10 cellular contexts compared by ENCODE assay signal in genomic region chr12:75944905-75945412, GRCh38.
A peak's percentile ranks its signal among the peaks of the same experiment; 100 is the strongest.
DNase-seq lines count a peak whose midpoint lies in the region; ATAC-seq and TF ChIP-seq lines count a peak whose summit lies in the region.
"Had no signal": no experiment of that assay in that cellular context is flagged by ENCODE, and none has a peak within 500 bp of the region (broad histone marks: within the 10 kb centered on the region; RNA-seq: fewer than 3 reads in every experiment).

No MANE protein-coding gene starts in this region.

- WGBS in esophagus squamous epithelium, 2 donors, result 51 to 59% methylated on average over 4 of the region's 4 CpGs
- 56% methylated on average over 4 of the region's 4 CpGs for WGBS in smooth muscle cell (ENCODE audit: low lambda C conversion rate)
- WGBS in thyroid gland, 2 donors, result 92 to 96% methylated on average over 4 of the region's 4 CpGs

- POLR2A ChIA-PET in T-cell (lab: Charles Lee), result no interaction called here

- intact Hi-C loops in esophagus squamous epithelium (cut with DNase I) (no loop called here), thyroid gland (cut with DNase I) (no loop called here)

- DNase-seq in T-helper 1 cell (no peak), T-cell (no peak), esophagus squamous epithelium (lab: John Stamatoyannopoulos, UW) (no peak), smooth muscle cell (lab: John Stamatoyannopoulos, UW; ENCODE audit: unreplicated experiment) (no peak), thyroid gland (no peak), substantia nigra (lab: John Stamatoyannopoulos, UW) (no peak)
- DNase-seq: gastrocnemius medialis, NCI-H2171 treated with DMSO at 0.1 percent for 48 hours had no signal

- TF ChIP-seq POLR2A in esophagus squamous epithelium (IDR thresholded peaks at IDR 0.05), result no peak
- TF ChIP-seq POLR2A in thyroid gland (IDR thresholded peaks at IDR 0.05), result no peak

- H3K27me3 Mint-ChIP-seq in T-helper 1 cell treated with Interleukin-12 subunit alpha and Interleukin-12 subunit beta and Interleukin-4 antibody, amounts not matched to agents 30 μg/mL and 1 μg/mL, for 36 hours (ENCODE audit: low read depth), result no peaks in the 10 kb centered on the region
- no peaks in the 10 kb centered on the region for H3K27me3 Mint-ChIP-seq in T-cell

- peak overlapping the region; percentile 13 for H2AFZ ChIP-seq in smooth muscle cell (ENCODE audit: low read depth)

- H3F3A ChIP-seq in smooth muscle cell (ENCODE audit: low read depth), result peaks cover 21% of the 10 kb centered on the region

- H3K79me2 ChIP-seq in smooth muscle cell (ENCODE audit: low read depth), result no peaks in the 10 kb centered on the region

- H3K9me3 ChIP-seq in esophagus squamous epithelium, result no peaks in the 10 kb centered on the region
- no peaks in the 10 kb centered on the region for H3K9me3 ChIP-seq in smooth muscle cell (replicated peaks; ENCODE audit: low read depth)
- no peaks in the 10 kb centered on the region for H3K9me3 ChIP-seq in thyroid gland
- H3K9me3 ChIP-seq: gastrocnemius medialis had no signal

- no peak for TF ChIP-seq CTCF in esophagus squamous epithelium (IDR thresholded peaks at IDR 0.05)
- TF ChIP-seq CTCF in smooth muscle cell (IDR thresholded peaks at IDR 0.05; ENCODE audit: borderline replicate concordance, insufficient read depth, poor library complexity, severe bottlenecking), result no peak
- no peak for TF ChIP-seq CTCF in thyroid gland (IDR thresholded peaks at IDR 0.05)

- CTCF ChIA-PET in T-cell (lab: Charles Lee), result no interaction called here

- H4K20me1 ChIP-seq in smooth muscle cell (ENCODE audit: low read depth), result no peaks in the 10 kb centered on the region

- H3K27me3 ChIP-seq in esophagus squamous epithelium, result no peaks in the 10 kb centered on the region
- no peaks in the 10 kb centered on the region for H3K27me3 ChIP-seq in smooth muscle cell (ENCODE audit: low read depth)
- H3K27me3 ChIP-seq in thyroid gland, result no peaks in the 10 kb centered on the region
- H3K27me3 ChIP-seq: gastrocnemius medialis had no signal

- H3K27ac Mint-ChIP-seq in T-helper 1 cell treated with Interleukin-12 subunit alpha and Interleukin-12 subunit beta and Interleukin-4 antibody, amounts not matched to agents 30 μg/mL and 1 μg/mL, for 36 hours, result peak overlapping the region; percentile 98
- H3K27ac Mint-ChIP-seq in T-cell, result peak overlapping the region; percentile 97

- H3K36me3 Mint-ChIP-seq in T-helper 1 cell treated with Interleukin-12 subunit alpha and Interleukin-12 subunit beta and Interleukin-4 antibody, amounts not matched to agents 30 μg/mL and 1 μg/mL, for 36 hours (ENCODE audit: low read depth), result peaks cover 3% of the 10 kb centered on the region
- no peaks in the 10 kb centered on the region for H3K36me3 Mint-ChIP-seq in T-cell

- ATAC-seq in T-cell (replicated peaks in 1 of 4) (peak in 1 of 4 experiments; percentile 15), GM18907 (IDR thresholded peaks at IDR 0.05; ENCODE audit: unreplicated experiment) (no peak)

- H3K36me3 ChIP-seq in esophagus squamous epithelium, result no peaks in the 10 kb centered on the region
- no peaks in the 10 kb centered on the region for H3K36me3 ChIP-seq in smooth muscle cell (ENCODE audit: low read depth)
- no peaks in the 10 kb centered on the region for H3K36me3 ChIP-seq in thyroid gland
- H3K36me3 ChIP-seq: gastrocnemius medialis had no signal

- peak overlapping the region; percentile 69 for H3K9ac ChIP-seq in smooth muscle cell (ENCODE audit: low read depth)

- H3K4me3 ChIP-seq in esophagus squamous epithelium (no peak overlapping the region), smooth muscle cell (no peak overlapping the region), thyroid gland (replicated peaks in 1 of 3) (no peak overlapping the region)
- H3K4me3 ChIP-seq: gastrocnemius medialis had no signal

- H3K4me1 ChIP-seq in esophagus squamous epithelium (peaks cover 4 to 30% (median 18%) of the 10 kb centered on the region in 3 donors), smooth muscle cell (ENCODE audit: low read depth) (no peaks in the 10 kb centered on the region), thyroid gland (peaks cover 4 to 10% of the 10 kb centered on the region in 2 donors)
- H3K4me1 ChIP-seq: gastrocnemius medialis had no signal

- H3K27ac ChIP-seq in esophagus squamous epithelium (peak overlapping the region; percentile 76 to 84 (median 80)), smooth muscle cell (ENCODE audit: low read depth) (peak overlapping the region; percentile 95), thyroid gland (peak overlapping the region in 1 of 3 donors; percentile 52), substantia nigra (ENCODE audit: low read depth, low read length, poor library complexity, severe bottlenecking) (no peak overlapping the region)
- H3K27ac ChIP-seq: gastrocnemius medialis had no signal

- H3K9me3 Mint-ChIP-seq in T-helper 1 cell treated with Interleukin-12 subunit alpha and Interleukin-12 subunit beta and Interleukin-4 antibody, amounts not matched to agents 30 μg/mL and 1 μg/mL, for 36 hours, result peaks cover 7% of the 10 kb centered on the region
- no peaks in the 10 kb centered on the region for H3K9me3 Mint-ChIP-seq in T-cell

- H3K4me1 Mint-ChIP-seq in T-helper 1 cell treated with Interleukin-12 subunit alpha and Interleukin-12 subunit beta and Interleukin-4 antibody, amounts not matched to agents 30 μg/mL and 1 μg/mL, for 36 hours (ENCODE audit: low read depth), result peaks cover 22% of the 10 kb centered on the region
- H3K4me1 Mint-ChIP-seq in T-cell, result peaks cover 12 to 21% (median 20%) of the 10 kb centered on the region in 3 donors

- peak overlapping the region; percentile 69 for H3K4me3 Mint-ChIP-seq in T-helper 1 cell treated with Interleukin-12 subunit alpha and Interleukin-12 subunit beta and Interleukin-4 antibody, amounts not matched to agents 30 μg/mL and 1 μg/mL, for 36 hours
- H3K4me3 Mint-ChIP-seq in T-cell, result peak overlapping the region in 1 of 3 donors; percentile 66

- H3K4me2 ChIP-seq in smooth muscle cell, result peak overlapping the region; percentile 11
